Comparison of ENCODE assay signal across 1 cellular context in genomic region chr19:30226464-30227070, GRCh38.
TF ChIP-seq lines count a peak whose summit lies in the region.

No MANE protein-coding gene starts in this region.

TF ChIP-seq in HEK293, 187 proteins besides CTCF, POLR2A, EP300 and RAD21 (continued from another document):
- no peak; the same call in 1 of the 2 replicates for TF ChIP-seq ZNF433 (tag by site-specific recombination; IDR thresholded peaks at IDR 0.05; ENCODE audit: low read depth)
- no peak for TF ChIP-seq REPIN1 (tag by site-specific recombination; IDR thresholded peaks at IDR 0.05; ENCODE audit: low read depth)
- no peak for TF ChIP-seq TCF7L2 (IDR thresholded peaks at IDR 0.05; ENCODE audit: borderline replicate concordance, low read depth, low read length)
- TF ChIP-seq ZNF398 (tag by site-specific recombination; IDR thresholded peaks at IDR 0.05) = peak; percentile 70
- TF ChIP-seq SP2 (tag by site-specific recombination; IDR thresholded peaks at IDR 0.05) = peak; percentile 81
- TF ChIP-seq ZNF121 (tag by site-specific recombination; IDR thresholded peaks at IDR 0.05) = 0 out of 2 replicates have a peak, but pooled peaks have one; percentile 9
- no peak for TF ChIP-seq ZNF354C (tag by site-specific recombination; IDR thresholded peaks at IDR 0.05; ENCODE audit: borderline replicate concordance, low read depth)
- peak; percentile 94 for TF ChIP-seq ZBTB10 (tag by site-specific recombination; IDR thresholded peaks at IDR 0.05)
- TF ChIP-seq ZNF133 (tag by site-specific recombination; IDR thresholded peaks at IDR 0.05) = no peak
- TF ChIP-seq ZNF26 (tag by site-specific recombination; IDR thresholded peaks at IDR 0.05) = no peak
- TF ChIP-seq ZFP37 (tag by site-specific recombination; IDR thresholded peaks at IDR 0.05) = 0 out of 2 replicates have a peak, but pooled peaks have one; percentile 19
- no peak for TF ChIP-seq PRDM1 (tag by site-specific recombination; IDR thresholded peaks at IDR 0.05)
- no peak for TF ChIP-seq ZNF521 (tag by site-specific recombination; IDR thresholded peaks at IDR 0.05)
- no peak for TF ChIP-seq OSR2 (tag by site-specific recombination; IDR thresholded peaks at IDR 0.05)
- peak; percentile 7; the same call in 1 of the 2 replicates for TF ChIP-seq ZNF623 (tag by site-specific recombination; IDR thresholded peaks at IDR 0.05)
- peak; percentile 58 for TF ChIP-seq ZBTB48 (tag by site-specific recombination; IDR thresholded peaks at IDR 0.05)
- no peak for TF ChIP-seq ZNF670 (tag by site-specific recombination; IDR thresholded peaks at IDR 0.05; ENCODE audit: low read depth)
- TF ChIP-seq ZBTB6 (tag by site-specific recombination; IDR thresholded peaks at IDR 0.05) = no peak
- peak; percentile 93 for TF ChIP-seq ZSCAN30 (tag by site-specific recombination; IDR thresholded peaks at IDR 0.05)
- TF ChIP-seq ZNF600 (tag by site-specific recombination; IDR thresholded peaks at IDR 0.05) = peak; percentile 90
- TF ChIP-seq ZNF776 (tag by site-specific recombination; IDR thresholded peaks at IDR 0.05; ENCODE audit: borderline replicate concordance) = no peak
- peak; percentile 24 for TF ChIP-seq ZNF610 (tag by site-specific recombination; IDR thresholded peaks at IDR 0.05; ENCODE audit: borderline replicate concordance)
- TF ChIP-seq ZNF214 (tag by site-specific recombination; IDR thresholded peaks at IDR 0.05; ENCODE audit: borderline replicate concordance) = no peak
- no peak for TF ChIP-seq ZNF350 (tag by site-specific recombination; IDR thresholded peaks at IDR 0.05)
- no peak for TF ChIP-seq ZNF292 (tag by site-specific recombination; IDR thresholded peaks at IDR 0.05; ENCODE audit: borderline replicate concordance, low read depth)
- peak; percentile 70; the same call in 1 of the 2 replicates for TF ChIP-seq KLF17 (tag by site-specific recombination; IDR thresholded peaks at IDR 0.05)
- TF ChIP-seq ZBTB1 (tag by site-specific recombination; IDR thresholded peaks at IDR 0.05) = peak; percentile 88
- peak; percentile 37; the same call in 1 of the 2 replicates for TF ChIP-seq ZBTB11 (tag by site-specific recombination; conservative IDR thresholded peaks at IDR 0.05; ENCODE audit: low read depth)
- peak; percentile 60 for TF ChIP-seq ZBTB26 (tag by site-specific recombination; optimal IDR thresholded peaks at IDR 0.05)
- TF ChIP-seq ZNF555 (tag by site-specific recombination; conservative IDR thresholded peaks at IDR 0.05) = no peak
- TF ChIP-seq HIC1 (tag by site-specific recombination; IDR thresholded peaks at IDR 0.05) = peak; percentile 88
